25 cellular contexts compared by ENCODE assay signal in genomic region chr2:64669288-64669687, GRCh38.
"Had no signal": no experiment of that assay in that cellular context is flagged by ENCODE, and none has a peak within 500 bp of the region (broad histone marks: within the 10 kb centered on the region; RNA-seq: fewer than 3 reads in every experiment).

No MANE protein-coding gene starts in this region.

- H3K4me3 Mint-ChIP-seq: activated CD4-positive, alpha-beta memory T cell treated with anti-CD3 and anti-CD28 coated beads for 36 hours; activated CD4-positive, alpha-beta T cell treated with anti-CD3 and anti-CD28 coated beads, Interleukin-2, amount 10 ng/mL, durations not matched to agents 7 days and 5 days; activated naive CD4-positive, alpha-beta T cell treated with anti-CD3 and anti-CD28 coated beads, Interleukin-2, amount 10 ng/mL, durations not matched to agents 7 days and 5 days; activated naive CD8-positive, alpha-beta T cell treated with anti-CD3 and anti-CD28 coated beads for 36 hours; activated T-cell treated with anti-CD3 and anti-CD28 coated beads, Interleukin-2, amount 50 U/mL, for 72 hours; T-cell had no signal

- H3K27ac Mint-ChIP-seq: activated CD4-positive, alpha-beta memory T cell treated with anti-CD3 and anti-CD28 coated beads for 36 hours; activated CD4-positive, alpha-beta T cell treated with anti-CD3 and anti-CD28 coated beads, Interleukin-2, amount 10 ng/mL, durations not matched to agents 7 days and 5 days; activated naive CD4-positive, alpha-beta T cell treated with anti-CD3 and anti-CD28 coated beads, Interleukin-2, amount 10 ng/mL, durations not matched to agents 7 days and 5 days; activated naive CD8-positive, alpha-beta T cell treated with anti-CD3 and anti-CD28 coated beads for 36 hours; activated T-cell treated with anti-CD3 and anti-CD28 coated beads, Interleukin-2, amount 50 U/mL, for 72 hours; activated T-helper 2 cell treated with anti-CD3 and anti-CD28 coated beads, Interferon-gamma antibody, Interleukin-2, Interleukin-4, amounts not matched to agents 10 μg/mL and 5 μg/mL and 100 μg/mL, durations not matched to agents 14 hours and 24 hours and 36 hours; T-cell had no signal

- DNase-seq: activated CD4-positive, alpha-beta memory T cell treated with anti-CD3 and anti-CD28 coated beads for 36 hours; activated CD4-positive, alpha-beta T cell treated with anti-CD3 and anti-CD28 coated beads, Interleukin-2, amount 10 ng/mL, durations not matched to agents 7 days and 5 days; activated CD4-positive, CD25-positive, alpha-beta regulatory T cell; activated CD8-positive, alpha-beta memory T cell treated with anti-CD3 and anti-CD28 coated beads, Interleukin-2, amount 50 U/mL, for 4 hours; activated gamma-delta T cell treated with Interleukin-2 at 50 U/mL for 16 hours; activated naive CD4-positive, alpha-beta T cell treated with anti-CD3 and anti-CD28 coated beads, Interleukin-2, amount 10 ng/mL, durations not matched to agents 7 days and 5 days; activated naive CD8-positive, alpha-beta T cell treated with anti-CD3 and anti-CD28 coated beads for 36 hours; activated T-cell treated with anti-CD3 and anti-CD28 coated beads, Interleukin-2, amount 50 U/mL, for 72 hours; brain microvascular endothelial cell; Kasumi-1; NCI-H1105 treated with DMSO at 0.1 percent for 48 hours; NCI-H2029; NCI-H2107; NCI-H2171 treated with DMSO at 0.1 percent for 48 hours; NCI-H226; NCI-H526; NCI-H774; PC-9; SIG-M5; T-cell; T-helper 2 cell; T1000 had no signal

- H3K27me3 ChIP-seq: brain microvascular endothelial cell, cardiac muscle cell had no signal

- H3K4me2 ChIP-seq: PC-9 had no signal

- ATAC-seq: T-cell had no signal

- H3K27ac ChIP-seq: brain microvascular endothelial cell, cardiac muscle cell, PC-9, SK-N-MC had no signal

- H3K36me3 ChIP-seq: brain microvascular endothelial cell, cardiac muscle cell had no signal

- H3K27me3 Mint-ChIP-seq: activated CD4-positive, alpha-beta memory T cell treated with anti-CD3 and anti-CD28 coated beads for 36 hours; activated CD4-positive, alpha-beta T cell treated with anti-CD3 and anti-CD28 coated beads, Interleukin-2, amount 10 ng/mL, durations not matched to agents 7 days and 5 days; activated naive CD4-positive, alpha-beta T cell treated with anti-CD3 and anti-CD28 coated beads, Interleukin-2, amount 10 ng/mL, durations not matched to agents 7 days and 5 days; activated naive CD8-positive, alpha-beta T cell treated with anti-CD3 and anti-CD28 coated beads for 36 hours; T-cell had no signal

- H3K9me3 Mint-ChIP-seq: activated CD4-positive, alpha-beta memory T cell treated with anti-CD3 and anti-CD28 coated beads for 36 hours; activated CD4-positive, alpha-beta T cell treated with anti-CD3 and anti-CD28 coated beads, Interleukin-2, amount 10 ng/mL, durations not matched to agents 7 days and 5 days; activated naive CD4-positive, alpha-beta T cell treated with anti-CD3 and anti-CD28 coated beads, Interleukin-2, amount 10 ng/mL, durations not matched to agents 7 days and 5 days; activated naive CD8-positive, alpha-beta T cell treated with anti-CD3 and anti-CD28 coated beads for 36 hours; activated T-cell treated with anti-CD3 and anti-CD28 coated beads, Interleukin-2, amount 50 U/mL, for 72 hours; activated T-helper 2 cell treated with anti-CD3 and anti-CD28 coated beads, Interferon-gamma antibody, Interleukin-2, Interleukin-4, amounts not matched to agents 10 μg/mL and 5 μg/mL and 100 μg/mL, durations not matched to agents 14 hours and 24 hours and 36 hours; T-cell had no signal

- H2AFZ ChIP-seq: PC-9 had no signal

- H3K4me3 ChIP-seq: cardiac muscle cell, PC-9, SK-N-MC had no signal
